ENCODE assay signal across 10 cellular contexts in genomic region chr17:16961022-16961421, GRCh38. TPM values are rescaled to one million over a fixed set of nuclear protein-coding genes. Genes with fewer than 3 reads are reported as not detected.
"Had no signal": no experiment of that assay in that cellular context is flagged by ENCODE, and none has a peak within 500 bp of the region (broad histone marks: within the 10 kb centered on the region; RNA-seq: fewer than 3 reads in every experiment).

No MANE protein-coding gene starts in this region.

RNA-seq across cellular contexts. Expression of gene TNFRSF13B, which starts 10.9 kb away (rescaled TPM):
- total RNA-seq: activated CD8-positive, alpha-beta T cell treated with anti-CD3 and anti-CD28 coated beads for 36 hours; activated T-helper 17 cell treated with anti-CD3 and anti-CD28 coated beads, Interleukin-2, amount 50 U/mL, for 72 hours; astrocyte; chondrocyte; dermis blood vessel endothelial cell; foreskin keratinocyte; gastrocnemius medialis; heart left ventricle; T-helper 2 cell treated with Interferon-gamma antibody and Interleukin-4, amounts not matched to agents 100 ng/mL and 5 ng/mL, for 36 hours; WTC11 had no signal
- polyA plus RNA-seq: foreskin keratinocyte, heart left ventricle had no signal
